8 cellular contexts compared by ENCODE assay signal in the genomic region with DNA sequence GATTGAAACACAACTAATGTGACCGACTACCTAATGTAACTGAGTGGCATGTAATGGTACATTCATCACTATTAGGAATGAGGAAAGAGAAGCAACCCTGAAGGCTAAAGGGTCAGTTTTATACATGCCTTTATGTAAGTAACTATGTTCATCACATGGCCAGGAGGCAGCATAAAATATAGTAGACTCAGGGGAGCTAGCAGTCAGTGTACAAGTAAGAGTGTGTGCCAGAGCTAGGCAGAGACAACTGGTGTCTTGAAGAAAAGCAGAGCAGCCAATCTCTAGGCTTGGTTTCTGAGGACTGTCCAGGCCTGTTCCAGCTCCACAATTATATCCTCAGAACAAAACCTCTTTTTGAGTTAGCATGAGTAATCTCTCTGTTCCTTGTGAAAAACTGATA. TPM values are rescaled to one million over a fixed set of nuclear protein-coding genes. Genes with fewer than 3 reads are reported as not detected.
DNase-seq lines count a peak whose midpoint lies in the region; ATAC-seq and TF ChIP-seq lines count a peak whose summit lies in the region.
"Had no signal": no experiment of that assay in that cellular context is flagged by ENCODE, and none has a peak within 500 bp of the region (broad histone marks: within the 10 kb centered on the region; RNA-seq: fewer than 3 reads in every experiment).

No MANE protein-coding gene starts in this region.

- no peak overlapping the region for H3K4me3 Mint-ChIP-seq in stimulated activated naive B cell treated with anti-CD40 and anti-IgM and Interleukin-4, amounts not matched to agents 10 μg/mL and 1 μg/mL and 100 μg/mL, for 72 hours
- H3K4me3 Mint-ChIP-seq: memory B cell had no signal

- peak; percentile 69 to 91 for ATAC-seq in stimulated activated naive B cell treated with anti-CD40 and anti-IgM and Interleukin-4, amounts not matched to agents 10 μg/mL and 1 μg/mL and 100 μg/mL, for 72 hours (replicated peaks)

- no peak for TF ChIP-seq CTCF in Loucy (conservative IDR thresholded peaks at IDR 0.05; ENCODE audit: low read length)
- no peak for TF ChIP-seq CTCF in adrenal gland (IDR thresholded peaks at IDR 0.05)
- no peak for TF ChIP-seq CTCF in hepatocyte (IDR thresholded peaks at IDR 0.05; ENCODE audit: poor library complexity)

- peaks cover 34 to 48% of the 10 kb centered on the region in 2 donors for H3K36me3 Mint-ChIP-seq in stimulated activated naive B cell treated with anti-CD40 and anti-IgM and Interleukin-4, amounts not matched to agents 10 μg/mL and 1 μg/mL and 100 μg/mL, for 72 hours

- peak overlapping the region; percentile 58 for H3K4me2 ChIP-seq in Loucy (ENCODE audit: low read depth, low read length, poor library complexity, severe bottlenecking)
- peak overlapping the region; percentile 60 for H3K4me2 ChIP-seq in hepatocyte

- H3K9me3 ChIP-seq in Loucy (ENCODE audit: insufficient read depth, low read depth, low read length) (no peaks in the 10 kb centered on the region), adrenal gland (replicated peaks in 1 of 3) (no peaks in the 10 kb centered on the region), hepatocyte (ENCODE audit: low read depth) (no peaks in the 10 kb centered on the region)

- H3K79me2 ChIP-seq in Loucy (ENCODE audit: insufficient read depth, low read length) (peaks cover 97% of the 10 kb centered on the region), hepatocyte (peaks cover 100% of the 10 kb centered on the region)

- H3K27me3 Mint-ChIP-seq in stimulated activated naive B cell treated with anti-CD40 and anti-IgM and Interleukin-4, amounts not matched to agents 10 μg/mL and 1 μg/mL and 100 μg/mL, for 72 hours = no peaks in the 10 kb centered on the region
- H3K27me3 Mint-ChIP-seq: memory B cell had no signal

- H3F3A ChIP-seq in Loucy (ENCODE audit: low read depth) = peaks cover 10% of the 10 kb centered on the region; the same call in 1 of the 2 replicates

- 33 to 63% (median 59%) methylated on average over 1 of the region's 1 CpG for WGBS in adrenal gland, 4 donors
- 69% methylated on average over 1 of the region's 1 CpG for WGBS in hepatocyte (ENCODE audit: low lambda C conversion rate, missing lambda C conversion rate)

- DNase-seq in adrenal gland (no peak), hepatocyte (ENCODE audit: low spot score) (peak; percentile 26), DMS153 treated with DMSO at 0.1 percent for 48 hours (lab: John Stamatoyannopoulos, UW; ENCODE audit: unreplicated experiment) (no peak), kidney glomerular epithelial cell (lab: John Stamatoyannopoulos, UW) (no peak), NCI-H1092 (lab: John Stamatoyannopoulos, UW) (no peak)
- no peak for DNase-seq in stimulated activated naive B cell treated with anti-CD40 and anti-IgM and Interleukin-4, amounts not matched to agents 10 μg/mL and 1 μg/mL and 100 μg/mL, for 72 hours

- H4K20me1 ChIP-seq in Loucy (ENCODE audit: insufficient read depth, low read length, poor library complexity, severe bottlenecking) (peaks cover 93% of the 10 kb centered on the region), hepatocyte (ENCODE audit: insufficient read depth, poor library complexity, severe bottlenecking) (peaks cover 78% of the 10 kb centered on the region)

- peak overlapping the region; percentile 51 for H3K27ac Mint-ChIP-seq in stimulated activated naive B cell treated with anti-CD40 and anti-IgM and Interleukin-4, amounts not matched to agents 10 μg/mL and 1 μg/mL and 100 μg/mL, for 72 hours
- H3K27ac Mint-ChIP-seq: memory B cell had no signal

- H3K9me2 ChIP-seq in Loucy (replicated peaks; ENCODE audit: low read depth, low read length) (no peaks in the 10 kb centered on the region), hepatocyte (replicated peaks; ENCODE audit: insufficient read depth) (no peaks in the 10 kb centered on the region)

- H3K9me3 Mint-ChIP-seq in stimulated activated naive B cell treated with anti-CD40 and anti-IgM and Interleukin-4, amounts not matched to agents 10 μg/mL and 1 μg/mL and 100 μg/mL, for 72 hours = no peaks in the 10 kb centered on the region
- H3K9me3 Mint-ChIP-seq: memory B cell had no signal

- H3K27me3 ChIP-seq in Loucy (ENCODE audit: insufficient read depth, low read length, poor library complexity, severe bottlenecking) (no peaks in the 10 kb centered on the region), adrenal gland (no peaks in the 10 kb centered on the region), hepatocyte (no peaks in the 10 kb centered on the region)

- no peak overlapping the region for H3K9ac ChIP-seq in Loucy (ENCODE audit: low read depth, low read length, poor library complexity, severe bottlenecking)

- H3K4me3 ChIP-seq in Loucy (ENCODE audit: low read length, poor library complexity, severe bottlenecking) (peak overlapping the region; percentile 46), adrenal gland (no peak overlapping the region), hepatocyte (no peak overlapping the region)

- H2AFZ ChIP-seq in Loucy (ENCODE audit: low read length) (no peak overlapping the region), hepatocyte (no peak overlapping the region)

- peak overlapping the region in 4 of 5 donors; percentile 1 to 45 (median 12) for H3K27ac ChIP-seq in adrenal gland
- H3K27ac ChIP-seq in hepatocyte = peak overlapping the region; percentile 32

- TF ChIP-seq POLR2A in adrenal gland (IDR thresholded peaks at IDR 0.05) = no peak

- H3K4me1 ChIP-seq in Loucy (ENCODE audit: insufficient read depth, low read length, poor library complexity, severe bottlenecking) (peaks cover 32% of the 10 kb centered on the region), adrenal gland (replicated peaks in 1 of 2) (peaks cover 22 to 39% of the 10 kb centered on the region in 2 donors), hepatocyte (ENCODE audit: insufficient read depth) (peaks cover 24% of the 10 kb centered on the region)

- peaks cover 29 to 42% of the 10 kb centered on the region in 2 donors for H3K4me1 Mint-ChIP-seq in stimulated activated naive B cell treated with anti-CD40 and anti-IgM and Interleukin-4, amounts not matched to agents 10 μg/mL and 1 μg/mL and 100 μg/mL, for 72 hours

- H3K36me3 ChIP-seq in Loucy (ENCODE audit: insufficient read depth, low read length) = peaks cover 11% of the 10 kb centered on the region; the same call in 1 of the 2 replicates
- no peaks in the 10 kb centered on the region for H3K36me3 ChIP-seq in adrenal gland (replicated peaks in 1 of 2)
- no peaks in the 10 kb centered on the region for H3K36me3 ChIP-seq in hepatocyte (replicated peaks; ENCODE audit: insufficient read depth, low read depth)

- intact Hi-C loops in adrenal gland (cut with DNase I) = no loop called here

RNA-seq across cellular contexts. Expression of a gene that starts 18.1 kb away (rescaled TPM):
- total RNA-seq in adrenal gland (100 to 1,000 TPM in 7 of 8 donors, 10 to 100 TPM in 1; 73.8 to 270 (median 145) TPM), hepatocyte (93.3 and 108 TPM in 2 replicates)
- polyA plus RNA-seq in adrenal gland (100 to 1,000 TPM in 1 of 3 donors, 10 to 100 TPM in 2; 20.9 to 163 (median 22.8) TPM), hepatocyte (46.0 and 58.5 TPM in 2 replicates)
